ENCODE assay signal across 7 cellular contexts in genomic region chr17:77802811-77803220, GRCh38.
DNase-seq lines count a peak whose midpoint lies in the region; ATAC-seq and TF ChIP-seq lines count a peak whose summit lies in the region.

No MANE protein-coding gene starts in this region.

- H4K20me1 ChIP-seq in hepatocyte (ENCODE audit: insufficient read depth, poor library complexity, severe bottlenecking), result no peaks in the 10 kb centered on the region

- WGBS in hepatocyte (ENCODE audit: low lambda C conversion rate, missing lambda C conversion rate), result 7% methylated on average over 10 of the region's 10 CpGs

- H3K4me3 ChIP-seq in hepatocyte, result no peak overlapping the region

- peak; percentile 73 for DNase-seq in NCI-H128 (lab: John Stamatoyannopoulos, UW; ENCODE audit: unreplicated experiment)
- peak; percentile 83 for DNase-seq in SK-N-DZ (ENCODE audit: low spot score)
- DNase-seq in hepatocyte (ENCODE audit: low spot score), result peak; percentile 77
- no peak for DNase-seq in activated CD4-positive, alpha-beta T cell treated with anti-CD3 and anti-CD28 coated beads for 48 hours
- no peak for DNase-seq in kidney glomerular epithelial cell (lab: John Stamatoyannopoulos, UW)

- H3K27ac ChIP-seq in hepatocyte (no peak overlapping the region), temporal lobe (ENCODE audit: low read depth, low read length) (peak overlapping the region; percentile 80)

- no peak for ATAC-seq in HG02981 (IDR thresholded peaks at IDR 0.05; ENCODE audit: unreplicated experiment)

- peak overlapping the region; percentile 40 for H3K4me2 ChIP-seq in hepatocyte

- no peaks in the 10 kb centered on the region for H3K9me2 ChIP-seq in hepatocyte (replicated peaks; ENCODE audit: insufficient read depth)

- no peaks in the 10 kb centered on the region for H3K79me2 ChIP-seq in hepatocyte

- H2AFZ ChIP-seq in hepatocyte, result no peak overlapping the region

- TF ChIP-seq CTCF in hepatocyte (IDR thresholded peaks at IDR 0.05; ENCODE audit: poor library complexity), result no peak

- H3K4me1 ChIP-seq in hepatocyte (ENCODE audit: insufficient read depth), result no peaks in the 10 kb centered on the region

- no peaks in the 10 kb centered on the region for H3K36me3 ChIP-seq in hepatocyte (replicated peaks; ENCODE audit: insufficient read depth, low read depth)

- peaks cover 15% of the 10 kb centered on the region for H3K27me3 ChIP-seq in hepatocyte

- H3K9me3 ChIP-seq in hepatocyte (ENCODE audit: low read depth), result no peaks in the 10 kb centered on the region

Comparison
In these comparisons a context has a peak if more than half of its experiments do, and no peak if none do; other contexts are left out.
1. DNase-seq: peak in NCI-H128 (single experiment), SK-N-DZ (single experiment) and hepatocyte (single experiment); none in activated CD4-positive, alpha-beta T cell treated with anti-CD3 and anti-CD28 coated beads for 48 hours (single experiment) and kidney glomerular epithelial cell (single experiment).